Comparison of ENCODE assay signal across 23 cellular contexts in the genomic region with DNA sequence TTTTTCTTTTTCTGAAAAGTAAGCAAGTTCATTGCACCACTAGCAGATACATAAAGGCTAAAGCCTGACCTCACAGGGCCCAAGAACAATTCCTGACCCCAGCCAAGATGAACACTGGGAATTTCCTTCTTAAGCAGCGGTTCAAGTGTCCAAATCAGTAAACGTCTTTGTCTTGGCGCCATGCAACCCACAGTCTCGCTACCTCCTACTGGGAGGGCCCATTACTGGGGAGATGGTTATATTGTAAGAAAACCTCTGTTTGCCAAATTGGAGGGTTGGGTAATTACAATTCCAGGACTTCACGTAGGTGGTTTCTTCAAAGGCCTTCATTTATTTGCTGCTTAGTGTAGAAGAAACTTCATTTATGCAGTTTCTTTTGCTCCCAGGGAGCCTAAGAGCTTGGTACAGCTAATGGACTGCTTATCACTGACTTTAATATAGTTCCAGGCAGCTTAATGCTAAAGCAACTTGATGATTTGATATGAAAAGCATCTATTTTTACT. TPM values are rescaled to one million over a fixed set of nuclear protein-coding genes. Genes with fewer than 3 reads are reported as not detected.
"Had no signal": no experiment of that assay in that cellular context is flagged by ENCODE, and none has a peak within 500 bp of the region (broad histone marks: within the 10 kb centered on the region; RNA-seq: fewer than 3 reads in every experiment).

No MANE protein-coding gene starts in this region.

- H3K36me3 ChIP-seq: esophagus squamous epithelium, lower lobe of right lung, spleen, thoracic aorta, tibial nerve, upper lobe of left lung had no signal

- H3K4me3 ChIP-seq: coronary artery, esophagus squamous epithelium, lower lobe of right lung, skin epidermis, spleen, thoracic aorta, tibial nerve, upper lobe of left lung had no signal

- H3K9me3 ChIP-seq: esophagus squamous epithelium, lower lobe of right lung, thoracic aorta, tibial nerve, upper lobe of left lung had no signal

- H3K27ac ChIP-seq: coronary artery, esophagus squamous epithelium, lower lobe of right lung, parathyroid adenoma, skin epidermis, spleen, thoracic aorta, tibial nerve, upper lobe of left lung had no signal

- DNase-seq: dermis blood vessel endothelial cell; effector memory CD4-positive, alpha-beta T cell; erythroblast; esophagus squamous epithelium; hypothalamus; immature natural killer cell; islet precursor cell; left ventricle myocardium superior; lower lobe of right lung; naive thymus-derived CD8-positive, alpha-beta T cell; nephron progenitor cell; right cardiac atrium; spleen; stimulated activated CD4-positive, alpha-beta T cell treated with anti-CD3 and anti-CD28 coated beads, Interleukin-4, amount 100 ng/mL, for 4 hours; stimulated activated naive CD8-positive, alpha-beta T cell treated with anti-CD3 and anti-CD28 coated beads, Interleukin-15, Interleukin-2, amounts not matched to agents 100 U/mL and 50 U/mL, for 24 hours; upper lobe of left lung had no signal

- H3K27me3 ChIP-seq: esophagus squamous epithelium, spleen, tibial nerve, upper lobe of left lung had no signal

RNA-seq across cellular contexts. Expression of a gene that starts 58.3 kb away (rescaled TPM):
- total RNA-seq: naive thymus-derived CD8-positive, alpha-beta T cell; osteoblast; progenitor cell of endocrine pancreas had no signal
